In the genomic region with DNA sequence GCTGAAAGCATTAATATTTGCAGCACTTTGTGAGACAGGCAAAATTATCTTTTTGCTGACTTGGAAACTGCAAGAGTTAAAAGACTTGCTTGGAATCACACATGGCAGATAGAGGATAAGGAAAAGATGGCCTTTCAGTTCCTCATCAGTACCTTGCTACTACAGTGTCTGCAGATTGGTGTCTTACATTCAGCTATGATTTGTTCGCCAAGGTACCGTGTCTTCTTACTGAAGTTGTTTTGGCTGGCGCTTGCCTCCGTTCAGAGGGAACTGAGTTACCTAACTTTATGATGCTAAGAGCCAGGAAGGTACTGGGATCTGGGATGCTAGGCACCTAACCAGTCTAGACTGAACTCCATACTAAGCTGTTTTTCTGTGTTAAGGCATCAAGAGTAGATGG, we compare ENCODE assay signal across 8 cellular contexts. TPM values are rescaled to one million over a fixed set of nuclear protein-coding genes. Genes with fewer than 3 reads are reported as not detected.
DNase-seq lines count a peak whose midpoint lies in the region; ATAC-seq, FAIRE-seq and TF ChIP-seq lines count a peak whose summit lies in the region.

No MANE protein-coding gene starts in this region.

- peaks cover 15% of the 10 kb centered on the region for H3K4me1 ChIP-seq in RWPE2 (ENCODE audit: insufficient read depth, poor library complexity, severe bottlenecking)
- peaks cover 25% of the 10 kb centered on the region for H3K4me1 ChIP-seq in smooth muscle cell (ENCODE audit: low read depth)
- peaks cover 13 to 40% (median 28%) of the 10 kb centered on the region in 3 donors for H3K4me1 ChIP-seq in pancreas

- no peak overlapping the region for H3K27ac ChIP-seq in RWPE2 (ENCODE audit: poor library complexity, severe bottlenecking)
- peak overlapping the region; percentile 99 for H3K27ac ChIP-seq in smooth muscle cell (ENCODE audit: low read depth)
- H3K27ac ChIP-seq in pancreas, result no peak overlapping the region

- WGBS in smooth muscle cell (ENCODE audit: low lambda C conversion rate), result 57% methylated on average over 4 of the region's 4 CpGs
- whole genome bisulfite sequencing in pancreas, 2 donors, result 12 to 21% methylated on average over 4 of the region's 4 CpGs

- H3K79me2 ChIP-seq in smooth muscle cell (ENCODE audit: low read depth), result peaks cover 90% of the 10 kb centered on the region

- H3K9me3 Mint-ChIP-seq in stimulated activated naive CD8-positive, alpha-beta T cell treated with anti-CD3 and anti-CD28 coated beads, Interleukin-15, Interleukin-2, amounts not matched to agents 100 ng/mL and 50 ng/mL, for 24 hours, result no peaks in the 10 kb centered on the region

- H3K4me1 Mint-ChIP-seq in stimulated activated naive CD8-positive, alpha-beta T cell treated with anti-CD3 and anti-CD28 coated beads, Interleukin-15, Interleukin-2, amounts not matched to agents 100 ng/mL and 50 ng/mL, for 24 hours (ENCODE audit: low read depth), result peaks cover 73% of the 10 kb centered on the region

- H3K36me3 Mint-ChIP-seq in stimulated activated naive CD8-positive, alpha-beta T cell treated with anti-CD3 and anti-CD28 coated beads, Interleukin-15, Interleukin-2, amounts not matched to agents 100 ng/mL and 50 ng/mL, for 24 hours (ENCODE audit: low read depth), result peaks cover 52% of the 10 kb centered on the region

- TF ChIP-seq CTCF in RWPE2 (IDR thresholded peaks at IDR 0.05; ENCODE audit: poor library complexity, severe bottlenecking) (no peak), fibroblast of mammary gland (conservative IDR thresholded peaks at IDR 0.05; ENCODE audit: control insufficient read depth, insufficient read depth, low read depth, low read length) (no peak), smooth muscle cell (IDR thresholded peaks at IDR 0.05; ENCODE audit: borderline replicate concordance, insufficient read depth, poor library complexity, severe bottlenecking) (no peak), pancreas (IDR thresholded peaks at IDR 0.05) (no peak)

- peak overlapping the region; percentile 93 for H3K4me3 Mint-ChIP-seq in stimulated activated naive CD8-positive, alpha-beta T cell treated with anti-CD3 and anti-CD28 coated beads, Interleukin-15, Interleukin-2, amounts not matched to agents 100 ng/mL and 50 ng/mL, for 24 hours

- H2AFZ ChIP-seq in smooth muscle cell (ENCODE audit: low read depth), result no peak overlapping the region

- intact Hi-C loops in pancreas (cut with DNase I), result loop anchor here in 1 of 3 donors (10.0 kb wide), 1 partner anchor 115 kb away; no protein-coding TSS in a partner anchor

- H3K27me3 ChIP-seq in RWPE2 (ENCODE audit: insufficient read depth, poor library complexity, severe bottlenecking), result no peaks in the 10 kb centered on the region
- no peaks in the 10 kb centered on the region for H3K27me3 ChIP-seq in smooth muscle cell (ENCODE audit: low read depth)
- no peaks in the 10 kb centered on the region for H3K27me3 ChIP-seq in pancreas

- peaks cover 65% of the 10 kb centered on the region for H4K20me1 ChIP-seq in smooth muscle cell (ENCODE audit: low read depth)

- ATAC-seq in stimulated activated naive CD8-positive, alpha-beta T cell treated with anti-CD3 and anti-CD28 coated beads, Interleukin-15, Interleukin-2, amounts not matched to agents 100 U/mL and 50 U/mL, for 24 hours, result no peak
- ATAC-seq in RWPE2 (ENCODE audit: low read depth) (no peak), pancreas (no peak)

- no peak for FAIRE-seq in pancreas (lab: Jason Lieb, UNC)

- H3K9me3 ChIP-seq in RWPE2 (ENCODE audit: severe bottlenecking) (no peaks in the 10 kb centered on the region), smooth muscle cell (replicated peaks; ENCODE audit: low read depth) (no peaks in the 10 kb centered on the region), pancreas (no peaks in the 10 kb centered on the region)

- no peaks in the 10 kb centered on the region for H3K27me3 Mint-ChIP-seq in stimulated activated naive CD8-positive, alpha-beta T cell treated with anti-CD3 and anti-CD28 coated beads, Interleukin-15, Interleukin-2, amounts not matched to agents 100 ng/mL and 50 ng/mL, for 24 hours

- H3K4me2 ChIP-seq in smooth muscle cell, result peak overlapping the region; percentile 98

- H3F3A ChIP-seq in smooth muscle cell (ENCODE audit: low read depth), result peaks cover 5% of the 10 kb centered on the region

- peak overlapping the region; percentile 81 for H3K27ac Mint-ChIP-seq in stimulated activated naive CD8-positive, alpha-beta T cell treated with anti-CD3 and anti-CD28 coated beads, Interleukin-15, Interleukin-2, amounts not matched to agents 100 ng/mL and 50 ng/mL, for 24 hours

- DNase-seq in stimulated activated naive CD8-positive, alpha-beta T cell treated with anti-CD3 and anti-CD28 coated beads, Interleukin-15, Interleukin-2, amounts not matched to agents 100 U/mL and 50 U/mL, for 24 hours, result no peak
- DNase-seq in RWPE2 (ENCODE audit: low spot score), result no peak
- DNase-seq in fibroblast of mammary gland (ENCODE audit: low read depth), result peak; percentile 45
- no peak for DNase-seq in smooth muscle cell (lab: John Stamatoyannopoulos, UW; ENCODE audit: unreplicated experiment)
- DNase-seq in stimulated activated CD4-positive, alpha-beta T cell treated with anti-CD3 and anti-CD28 coated beads, Interleukin-15, amount 100 ng/mL, for 24 hours, result no peak
- DNase-seq in pancreas, result no peak
- no peak for DNase-seq in NCI-H2029 treated with DMSO at 0.1 percent for 48 hours (lab: John Stamatoyannopoulos, UW)

- peak overlapping the region; percentile 97 for H3K4me3 ChIP-seq in RWPE2 (ENCODE audit: severe bottlenecking)
- peak overlapping the region; percentile 91 for H3K4me3 ChIP-seq in fibroblast of mammary gland (ENCODE audit: control insufficient read depth, low read depth, low read length)
- H3K4me3 ChIP-seq in smooth muscle cell, result peak overlapping the region; percentile 77
- H3K4me3 ChIP-seq in pancreas, result peak overlapping the region in 2 of 4 donors; percentile 65 to 89

- H3K36me3 ChIP-seq in RWPE2 (ENCODE audit: low read depth) (peaks cover 49% of the 10 kb centered on the region), smooth muscle cell (ENCODE audit: low read depth) (no peaks in the 10 kb centered on the region), pancreas (no peaks in the 10 kb centered on the region)

- peak overlapping the region; percentile 98 for H3K9ac ChIP-seq in smooth muscle cell (ENCODE audit: low read depth)

RNA-seq across cellular contexts. Expression of a gene that starts 2.3 kb away (rescaled TPM):
- total RNA-seq in smooth muscle cell, result 90.2 and 94.1 TPM in 2 replicates
- 39.4 and 56.8 TPM in 2 replicates for polyA plus RNA-seq in smooth muscle cell
- 10 to 100 TPM; 35.6 to 51.4 (median 42.8) TPM for total RNA-seq in pancreas
- 10 to 100 TPM; 55.4 to 85.6 TPM for polyA plus RNA-seq in pancreas

RNA-seq across cellular contexts. Expression of a gene that starts 32.2 kb away (rescaled TPM):
- total RNA-seq in smooth muscle cell (21.5 and 25.3 TPM in 2 replicates), pancreas (1 to 10 TPM; 3.3 to 9.6 (median 7.4) TPM)
- polyA plus RNA-seq in smooth muscle cell (51.0 and 82.5 TPM in 2 replicates), pancreas (10 to 100 TPM in 1 of 2 donors, 1 to 10 TPM in 1; 6.7 to 10.1 TPM)

RNA-seq across cellular contexts. Expression of a gene that starts 36.6 kb away (rescaled TPM):
- total RNA-seq in smooth muscle cell, result 68.4 and 69.4 TPM in 2 replicates
- polyA plus RNA-seq in smooth muscle cell, result 53.2 and 72.0 TPM in 2 replicates
- total RNA-seq in pancreas, result 100 to 1,000 TPM; 155 to 792 (median 241) TPM
- 100 to 1,000 TPM in 1 of 2 donors, 10 to 100 TPM in 1; 97.7 to 162 TPM for polyA plus RNA-seq in pancreas

RNA-seq across cellular contexts. Expression of a gene that starts 59.8 kb away (rescaled TPM):
- total RNA-seq in smooth muscle cell, result 132 and 153 TPM in 2 replicates
- polyA plus RNA-seq in smooth muscle cell, result 124 and 125 TPM in 2 replicates
- 10 to 100 TPM; 60.6 to 85.1 (median 75.2) TPM for total RNA-seq in pancreas
- 10 to 100 TPM; 43.7 to 91.7 TPM for polyA plus RNA-seq in pancreas
